Comparison of ENCODE assay signal across 8 cellular contexts in the genomic region with DNA sequence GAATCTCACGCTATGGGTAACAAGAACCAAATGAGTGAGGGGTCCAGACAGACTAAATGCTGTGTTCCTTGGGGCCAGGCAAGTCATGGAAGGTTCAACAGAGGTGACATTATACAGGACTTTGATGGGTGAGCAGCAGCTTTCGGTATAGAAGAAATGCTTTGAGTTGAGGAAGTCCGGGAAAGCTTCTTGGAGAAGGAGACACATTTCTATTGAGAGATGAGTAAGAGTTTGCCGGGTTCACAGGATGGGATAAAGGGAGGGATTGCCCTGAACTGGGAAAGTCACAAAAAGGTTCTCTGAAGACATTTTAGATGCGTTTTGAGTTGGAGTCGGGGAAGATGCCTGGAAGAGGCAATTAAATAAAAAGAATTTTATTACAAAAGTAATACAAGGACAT. TPM values are rescaled to one million over a fixed set of nuclear protein-coding genes. Genes with fewer than 3 reads are reported as not detected.
DNase-seq lines count a peak whose midpoint lies in the region; ATAC-seq and TF ChIP-seq lines count a peak whose summit lies in the region.

No MANE protein-coding gene starts in this region.

- no peak for TF ChIP-seq POLR2A in esophagus squamous epithelium (IDR thresholded peaks at IDR 0.05)

- H3K36me3 ChIP-seq in SJSA1 (no peaks in the 10 kb centered on the region), esophagus squamous epithelium (no peaks in the 10 kb centered on the region)

- DNase-seq in ELR (ENCODE audit: low read depth), result peak; percentile 41
- no peak for DNase-seq in SJSA1 (ENCODE audit: low read depth in 1 of 2, low spot score in 2 of 2)
- no peak for DNase-seq in esophagus squamous epithelium (lab: John Stamatoyannopoulos, UW)
- no peak for DNase-seq in progenitor cell of endocrine pancreas (ENCODE audit: low spot score, unreplicated experiment)
- DNase-seq in GM19238 (ENCODE audit: insufficient read length, low spot score), result no peak
- DNase-seq in Ammon's horn (ENCODE audit: low spot score), result no peak
- DNase-seq in CD1c-positive myeloid dendritic cell (ENCODE audit: extremely low spot score), result no peak

- H3K4me3 Mint-ChIP-seq in progenitor cell of endocrine pancreas (ENCODE audit: low read depth), result peak overlapping the region; percentile 74

- H3K9me3 ChIP-seq in SJSA1 (replicated peaks) (no peaks in the 10 kb centered on the region), esophagus squamous epithelium (no peaks in the 10 kb centered on the region)

- TF ChIP-seq CTCF in esophagus squamous epithelium (IDR thresholded peaks at IDR 0.05), result no peak
- no peak for TF ChIP-seq CTCF in progenitor cell of endocrine pancreas (IDR thresholded peaks at IDR 0.05; ENCODE audit: unreplicated experiment)

- no peak for ATAC-seq in HG02885 (IDR thresholded peaks at IDR 0.05; ENCODE audit: poor library complexity, unreplicated experiment)

- no peak overlapping the region for H3K27ac Mint-ChIP-seq in progenitor cell of endocrine pancreas

- WGBS in esophagus squamous epithelium, 2 donors, result 59 to 67% methylated on average over 6 of the region's 6 CpGs

- H3K4me1 ChIP-seq in SJSA1 (replicated peaks) (peaks cover 12% of the 10 kb centered on the region), esophagus squamous epithelium (peaks cover 12 to 27% (median 17%) of the 10 kb centered on the region in 3 donors)

- H3K27me3 ChIP-seq in SJSA1 (replicated peaks), result no peaks in the 10 kb centered on the region
- peaks cover 0 to 3% (median 0%) of the 10 kb centered on the region in 4 donors for H3K27me3 ChIP-seq in esophagus squamous epithelium

- peak overlapping the region; percentile 58 for H3K4me3 ChIP-seq in SJSA1
- peak overlapping the region; percentile 60 to 82 (median 78) for H3K4me3 ChIP-seq in esophagus squamous epithelium

- H3K36me3 Mint-ChIP-seq in progenitor cell of endocrine pancreas (ENCODE audit: insufficient read depth), result peaks cover 2% of the 10 kb centered on the region

- intact Hi-C loops in esophagus squamous epithelium (cut with DNase I), result loop anchor here (10.0 kb wide), 1 partner anchor 156 kb away; no protein-coding TSS in a partner anchor

- H3K9me3 Mint-ChIP-seq in progenitor cell of endocrine pancreas (ENCODE audit: low read depth), result no peaks in the 10 kb centered on the region

- H3K27me3 Mint-ChIP-seq in progenitor cell of endocrine pancreas, result peaks cover 35% of the 10 kb centered on the region

- peaks cover 11% of the 10 kb centered on the region for H3K4me1 Mint-ChIP-seq in progenitor cell of endocrine pancreas (ENCODE audit: low read depth)

- H3K27ac ChIP-seq in SJSA1 (no peak overlapping the region), esophagus squamous epithelium (peak overlapping the region in 2 of 4 donors; percentile 60 to 64)

RNA-seq across cellular contexts. Expression of gene AZIN2, which starts 0.6 kb away (rescaled TPM):
- total RNA-seq in SJSA1 (2014; rRNA removed; shearing (Covaris generic)), result 3.0 and 9.7 TPM in 2 replicates
- total RNA-seq in esophagus squamous epithelium, result 1 to 10 TPM in 1 of 4 donors, under 1 TPM in 3; 0.27 to 1.5 (median 0.61) TPM
- total RNA-seq in progenitor cell of endocrine pancreas, result 4.8 and 5.2 TPM in 2 replicates

RNA-seq across cellular contexts. Expression of gene AK2, which starts 43.7 kb away (rescaled TPM):
- 230 and 391 TPM in 2 replicates for total RNA-seq in SJSA1 (2014; rRNA removed; shearing (Covaris generic))
- total RNA-seq in esophagus squamous epithelium, result 100 to 1,000 TPM; 126 to 167 (median 151) TPM
- total RNA-seq in progenitor cell of endocrine pancreas, result 115 and 116 TPM in 2 replicates
